33 cellular contexts compared by ENCODE assay signal in genomic region chr19:41804327-41804726, GRCh38. TPM values are rescaled to one million over a fixed set of nuclear protein-coding genes. Genes with fewer than 3 reads are reported as not detected.
DNase-seq lines count a peak whose midpoint lies in the region; ATAC-seq and TF ChIP-seq lines count a peak whose summit lies in the region.
"Had no signal": no experiment of that assay in that cellular context is flagged by ENCODE, and none has a peak within 500 bp of the region (broad histone marks: within the 10 kb centered on the region; RNA-seq: fewer than 3 reads in every experiment).

No MANE protein-coding gene starts in this region.

- H4K20me1 ChIP-seq in DOHH2 (ENCODE audit: control insufficient read depth, insufficient read depth, low read depth, low read length), result no peaks in the 10 kb centered on the region

- H3K9me3 ChIP-seq in DOHH2 (ENCODE audit: control insufficient read depth, insufficient read depth, low read length), result peaks cover 7% of the 10 kb centered on the region; the same call in 1 of the 2 replicates
- H3K9me3 ChIP-seq: adrenal gland, right atrium auricular region, stomach, vagina had no signal

- no peaks in the 10 kb centered on the region for H3K36me3 ChIP-seq in DOHH2 (ENCODE audit: control insufficient read depth, low read length)
- H3K36me3 ChIP-seq: adrenal gland, right atrium auricular region, stomach, vagina had no signal

- H3K27ac Mint-ChIP-seq in activated naive CD8-positive, alpha-beta T cell treated with anti-CD3 and anti-CD28 coated beads, Interleukin-2, amount 10 ng/mL, durations not matched to agents 7 days and 5 days, result peak overlapping the region; percentile 40
- H3K27ac Mint-ChIP-seq in activated naive CD8-positive, alpha-beta T cell treated with anti-CD3 and anti-CD28 coated beads, Interleukin-2, amount 50 U/mL, for 24 hours, result no peak overlapping the region
- peak overlapping the region; percentile 84 for H3K27ac Mint-ChIP-seq in activated B cell treated with CpG ODN at 0.5 μM for 24 hours
- H3K27ac Mint-ChIP-seq: dendritic cell treated with granulocyte-macrophage colony-stimulating factor and Interleukin-4, amounts not matched to agents 40 ng/mL and 50 ng/mL, for 4 days; HFFc6 had no signal

- peaks cover 5% of the 10 kb centered on the region for H3K27me3 Mint-ChIP-seq in activated naive CD8-positive, alpha-beta T cell treated with anti-CD3 and anti-CD28 coated beads, Interleukin-2, amount 10 ng/mL, durations not matched to agents 7 days and 5 days
- H3K27me3 Mint-ChIP-seq in activated naive CD8-positive, alpha-beta T cell treated with anti-CD3 and anti-CD28 coated beads, Interleukin-2, amount 50 U/mL, for 24 hours, result peaks cover 4% of the 10 kb centered on the region
- no peaks in the 10 kb centered on the region for H3K27me3 Mint-ChIP-seq in activated B cell treated with CpG ODN at 0.5 μM for 24 hours

- intact Hi-C loops in activated B cell treated with CpG ODN at 0.5 μM for 24 hours (cut with micrococcal nuclease), result no loop called here

- no peaks in the 10 kb centered on the region for H3K27me3 ChIP-seq in DOHH2 (ENCODE audit: control insufficient read depth, low read length)
- H3K27me3 ChIP-seq: adrenal gland, right atrium auricular region, vagina had no signal

- no peaks in the 10 kb centered on the region for H3K79me2 ChIP-seq in DOHH2 (ENCODE audit: control insufficient read depth, low read length)

- no peak overlapping the region for H3K4me3 Mint-ChIP-seq in activated naive CD8-positive, alpha-beta T cell treated with anti-CD3 and anti-CD28 coated beads, Interleukin-2, amount 10 ng/mL, durations not matched to agents 7 days and 5 days
- no peak overlapping the region for H3K4me3 Mint-ChIP-seq in activated naive CD8-positive, alpha-beta T cell treated with anti-CD3 and anti-CD28 coated beads, Interleukin-2, amount 50 U/mL, for 24 hours
- H3K4me3 Mint-ChIP-seq in activated B cell treated with CpG ODN at 0.5 μM for 24 hours, result peak overlapping the region; percentile 38
- H3K4me3 Mint-ChIP-seq: central memory CD8-positive, alpha-beta T cell; dendritic cell treated with granulocyte-macrophage colony-stimulating factor and Interleukin-4, amounts not matched to agents 40 ng/mL and 50 ng/mL, for 4 days; HFFc6; T-cell had no signal

- H3F3A ChIP-seq in DOHH2 (ENCODE audit: control insufficient read depth, insufficient read depth), result no peaks in the 10 kb centered on the region

- H3K4me3 ChIP-seq in DOHH2 (ENCODE audit: low read length), result peak overlapping the region; percentile 43
- H3K4me3 ChIP-seq: adrenal gland, right atrium auricular region, smooth muscle cell, stomach, vagina had no signal

- ATAC-seq in activated naive CD8-positive, alpha-beta T cell treated with anti-CD3 and anti-CD28 coated beads, Interleukin-2, amount 10 ng/mL, durations not matched to agents 7 days and 5 days (ENCODE audit: low read depth), result no peak
- no peak for ATAC-seq in activated naive CD8-positive, alpha-beta T cell treated with anti-CD3 and anti-CD28 coated beads, Interleukin-2, amount 50 U/mL, for 24 hours
- peak; percentile 26 for ATAC-seq in activated B cell treated with CpG ODN at 0.5 μM for 24 hours (ENCODE audit: low read depth)
- ATAC-seq in GM19395 (IDR thresholded peaks at IDR 0.05; ENCODE audit: unreplicated experiment), result no peak
- ATAC-seq: esophagus mucosa, left ventricle myocardium superior had no signal

- no peaks in the 10 kb centered on the region for H3K36me3 Mint-ChIP-seq in activated naive CD8-positive, alpha-beta T cell treated with anti-CD3 and anti-CD28 coated beads, Interleukin-2, amount 10 ng/mL, durations not matched to agents 7 days and 5 days
- no peaks in the 10 kb centered on the region for H3K36me3 Mint-ChIP-seq in activated naive CD8-positive, alpha-beta T cell treated with anti-CD3 and anti-CD28 coated beads, Interleukin-2, amount 50 U/mL, for 24 hours (ENCODE audit: low read depth)
- no peaks in the 10 kb centered on the region for H3K36me3 Mint-ChIP-seq in activated B cell treated with CpG ODN at 0.5 μM for 24 hours (ENCODE audit: low read depth)
- H3K36me3 Mint-ChIP-seq: T-cell had no signal

- DNase-seq in activated naive CD8-positive, alpha-beta T cell treated with anti-CD3 and anti-CD28 coated beads, Interleukin-2, amount 10 ng/mL, durations not matched to agents 7 days and 5 days, result no peak
- no peak for DNase-seq in activated naive CD8-positive, alpha-beta T cell treated with anti-CD3 and anti-CD28 coated beads, Interleukin-2, amount 50 U/mL, for 24 hours
- no peak for DNase-seq in activated B cell treated with CpG ODN at 0.5 μM for 24 hours
- DNase-seq in activated CD8-positive, alpha-beta memory T cell treated with anti-CD3 and anti-CD28 coated beads, Interleukin-2, amount 50 U/mL, for 48 hours, result no peak
- DNase-seq in DMS79 (lab: John Stamatoyannopoulos, UW), result no peak
- DNase-seq: activated gamma-delta T cell; activated T-cell treated with anti-CD3 and anti-CD28 coated beads for 4 hours; adrenal gland; DND-41; GOT3; HFFc6; IMR-90; kidney; left ventricle myocardium superior; NCI-H1092; NCI-H1694 treated with DMSO at 0.1 percent for 48 hours; NCI-H510A; OCI-M1; stimulated activated CD8-positive, alpha-beta memory T cell treated with anti-CD3 and anti-CD28 coated beads, Interleukin-4, amount 100 ng/mL, for 48 hours; stomach; T-cell had no signal

- POLR2A ChIA-PET in activated naive CD8-positive, alpha-beta T cell treated with anti-CD3 and anti-CD28 coated beads, Interleukin-2, amount 10 ng/mL, durations not matched to agents 7 days and 5 days (lab: Charles Lee), result interaction anchor here (0.7 kb wide), 1 partner anchor 22 kb away, joined by 3 read pairs; no protein-coding TSS in a partner anchor
- POLR2A ChIA-PET in activated B cell treated with CpG ODN at 0.5 μM for 24 hours (lab: Charles Lee), result interaction anchor here (0.7 to 1.0 kb wide), 2 partner anchors 10 to 21 kb away, joined by 3 to 6 read pairs; no protein-coding TSS in a partner anchor

- CTCF ChIA-PET in activated B cell treated with CpG ODN at 0.5 μM for 24 hours (lab: Charles Lee), result interaction anchor here (0.7 to 5.8 kb wide), 4 partner anchors 9 to 51 kb away, joined by 4 to 29 read pairs (median 12); no protein-coding TSS in a partner anchor

- TF ChIP-seq CTCF in DOHH2 (IDR thresholded peaks at IDR 0.05; ENCODE audit: low read depth, low read length, poor library complexity, severe bottlenecking) (no peak), activated B cell treated with CpG ODN at 0.5 μM for 24 hours (IDR thresholded peaks at IDR 0.05) (no peak)

- no peaks in the 10 kb centered on the region for H3K9me2 ChIP-seq in DOHH2 (replicated peaks; ENCODE audit: control insufficient read depth, low read length)

- H3K4me1 Mint-ChIP-seq in activated naive CD8-positive, alpha-beta T cell treated with anti-CD3 and anti-CD28 coated beads, Interleukin-2, amount 10 ng/mL, durations not matched to agents 7 days and 5 days, result peaks cover 16% of the 10 kb centered on the region
- peaks cover 13% of the 10 kb centered on the region for H3K4me1 Mint-ChIP-seq in activated naive CD8-positive, alpha-beta T cell treated with anti-CD3 and anti-CD28 coated beads, Interleukin-2, amount 50 U/mL, for 24 hours
- H3K4me1 Mint-ChIP-seq in activated B cell treated with CpG ODN at 0.5 μM for 24 hours, result peaks cover 48% of the 10 kb centered on the region
- H3K4me1 Mint-ChIP-seq: central memory CD8-positive, alpha-beta T cell had no signal

- H3K27ac ChIP-seq in DOHH2 (ENCODE audit: low read depth, low read length), result no peak overlapping the region
- H3K27ac ChIP-seq: adrenal gland, C4-2B, right atrium auricular region, RWPE1, vagina had no signal

- H3K4me2 ChIP-seq in DOHH2 (ENCODE audit: low read length), result peak overlapping the region; percentile 49
- H3K4me2 ChIP-seq: smooth muscle cell had no signal

- peaks cover 46% of the 10 kb centered on the region for H3K4me1 ChIP-seq in DOHH2 (ENCODE audit: control insufficient read depth, low read length)
- H3K4me1 ChIP-seq: adrenal gland, right atrium auricular region, stomach, vagina had no signal

- H3K9me3 Mint-ChIP-seq in activated naive CD8-positive, alpha-beta T cell treated with anti-CD3 and anti-CD28 coated beads, Interleukin-2, amount 10 ng/mL, durations not matched to agents 7 days and 5 days, result no peaks in the 10 kb centered on the region
- H3K9me3 Mint-ChIP-seq in activated naive CD8-positive, alpha-beta T cell treated with anti-CD3 and anti-CD28 coated beads, Interleukin-2, amount 50 U/mL, for 24 hours, result no peaks in the 10 kb centered on the region
- no peaks in the 10 kb centered on the region for H3K9me3 Mint-ChIP-seq in activated B cell treated with CpG ODN at 0.5 μM for 24 hours
- H3K9me3 Mint-ChIP-seq: central memory CD8-positive, alpha-beta T cell; HFFc6; T-cell had no signal

RNA-seq across cellular contexts. Expression of gene CEACAM3, which starts 7.9 kb away (rescaled TPM):
- not detected for total RNA-seq in activated naive CD8-positive, alpha-beta T cell treated with anti-CD3 and anti-CD28 coated beads, Interleukin-2, amount 10 ng/mL, durations not matched to agents 7 days and 5 days
- total RNA-seq in activated B cell treated with CpG ODN at 0.5 μM for 24 hours, result not detected in 2 replicates
- total RNA-seq: esophagus mucosa, fibroblast of villous mesenchyme, HFFc6, IMR-90, right atrium auricular region, smooth muscle cell, stomach, T-cell, vagina had no signal

RNA-seq across cellular contexts. Expression of gene LYPD4, which starts 40.2 kb away (rescaled TPM):
- not detected for total RNA-seq in activated naive CD8-positive, alpha-beta T cell treated with anti-CD3 and anti-CD28 coated beads, Interleukin-2, amount 10 ng/mL, durations not matched to agents 7 days and 5 days
- total RNA-seq in activated B cell treated with CpG ODN at 0.5 μM for 24 hours, result not detected in 2 replicates
- total RNA-seq: adrenal gland, esophagus mucosa, fibroblast of villous mesenchyme, HFFc6, IMR-90, kidney, left ventricle myocardium superior, mesenteric fat pad, right atrium auricular region, smooth muscle cell, stomach, T-cell, vagina had no signal

RNA-seq across cellular contexts. Expression of gene DMRTC2, which starts 40.5 kb away (rescaled TPM):
- not detected for total RNA-seq in activated naive CD8-positive, alpha-beta T cell treated with anti-CD3 and anti-CD28 coated beads, Interleukin-2, amount 10 ng/mL, durations not matched to agents 7 days and 5 days
- not detected in 2 replicates for total RNA-seq in activated B cell treated with CpG ODN at 0.5 μM for 24 hours
- total RNA-seq: adrenal gland, esophagus mucosa, fibroblast of villous mesenchyme, HFFc6, IMR-90, kidney, left ventricle myocardium superior, mesenteric fat pad, right atrium auricular region, smooth muscle cell, stomach, T-cell, vagina had no signal

RNA-seq across cellular contexts. Expression of gene CEACAM6, which starts 49.0 kb away (rescaled TPM):
- total RNA-seq in activated naive CD8-positive, alpha-beta T cell treated with anti-CD3 and anti-CD28 coated beads, Interleukin-2, amount 10 ng/mL, durations not matched to agents 7 days and 5 days, result not detected
- not detected in 2 replicates for total RNA-seq in activated B cell treated with CpG ODN at 0.5 μM for 24 hours
- total RNA-seq: fibroblast of villous mesenchyme, HFFc6, IMR-90, kidney, left ventricle myocardium superior, right atrium auricular region, smooth muscle cell had no signal

RNA-seq across cellular contexts. Expression of gene RPS19, which starts 55.7 kb away (rescaled TPM):
- total RNA-seq in activated naive CD8-positive, alpha-beta T cell treated with anti-CD3 and anti-CD28 coated beads, Interleukin-2, amount 10 ng/mL, durations not matched to agents 7 days and 5 days, result 1,000 to 10,000 TPM; 3,237 to 3,326 TPM
- 4,196 and 4,853 TPM in 2 replicates for total RNA-seq in activated B cell treated with CpG ODN at 0.5 μM for 24 hours
